1 cellular context compared by ENCODE assay signal in the genomic region with DNA sequence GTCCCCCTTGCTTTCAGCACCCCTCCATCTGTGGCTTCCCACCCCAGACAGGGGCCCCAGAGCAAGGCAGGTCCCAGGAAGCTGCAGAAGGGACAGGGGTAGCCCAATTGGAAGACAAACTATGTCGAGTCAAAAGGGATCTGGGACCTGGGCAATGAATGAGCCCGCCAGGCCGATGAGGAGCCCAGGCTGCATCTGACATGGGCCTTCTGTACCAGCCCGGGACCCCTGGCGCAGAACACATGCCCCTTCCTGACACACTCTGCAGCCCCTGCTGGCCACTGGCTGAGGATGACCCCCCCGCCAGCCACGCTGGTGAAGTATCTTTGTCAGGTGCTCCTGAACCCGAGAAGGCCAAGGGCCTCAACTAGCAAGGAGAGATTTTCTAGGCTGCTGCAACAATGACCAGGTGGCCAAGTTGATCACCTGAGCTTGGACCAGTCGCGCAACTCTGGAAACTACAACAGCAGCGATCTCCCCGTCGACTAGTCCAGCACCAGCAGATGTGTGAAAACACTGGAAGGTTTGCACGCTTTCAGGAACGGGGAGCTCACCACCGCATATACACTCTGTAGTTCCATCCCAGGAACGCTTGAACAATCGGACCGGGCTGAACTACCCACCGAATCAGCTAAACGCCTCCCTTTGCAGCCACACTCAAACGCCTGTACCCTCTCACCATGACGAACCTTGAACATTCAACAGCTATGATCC.
TF ChIP-seq lines count a peak whose summit lies in the region.

No MANE protein-coding gene starts in this region.

TF ChIP-seq in IMR-90, 13 proteins besides CTCF, POLR2A, EP300 and RAD21:
- TF ChIP-seq CHD1 (IDR thresholded peaks at IDR 0.05; ENCODE audit: low read depth, low read length) (no peak), BHLHE40 (IDR thresholded peaks at IDR 0.05; ENCODE audit: low read depth, low read length) (no peak), NFE2L2 (IDR thresholded peaks at IDR 0.05; ENCODE audit: low read depth, low read length) (no peak), MAZ (IDR thresholded peaks at IDR 0.05; ENCODE audit: borderline replicate concordance, low read depth, low read length) (no peak), MAFK (IDR thresholded peaks at IDR 0.05; ENCODE audit: low read depth, low read length) (no peak), MXI1 (IDR thresholded peaks at IDR 0.05; ENCODE audit: borderline replicate concordance, low read depth, low read length) (no peak), CEBPB (IDR thresholded peaks at IDR 0.05; ENCODE audit: low read depth, low read length) (no peak), FOS (IDR thresholded peaks at IDR 0.05; ENCODE audit: low read depth, low read length) (no peak), RCOR1 (IDR thresholded peaks at IDR 0.05; ENCODE audit: insufficient replicate concordance, low read length) (no peak), RFX5 (IDR thresholded peaks at IDR 0.05; ENCODE audit: low read depth, low read length) (no peak), SMC3 (IDR thresholded peaks at IDR 0.05; ENCODE audit: low read depth, low read length) (no peak)
- TF ChIP-seq, protein P1, sequence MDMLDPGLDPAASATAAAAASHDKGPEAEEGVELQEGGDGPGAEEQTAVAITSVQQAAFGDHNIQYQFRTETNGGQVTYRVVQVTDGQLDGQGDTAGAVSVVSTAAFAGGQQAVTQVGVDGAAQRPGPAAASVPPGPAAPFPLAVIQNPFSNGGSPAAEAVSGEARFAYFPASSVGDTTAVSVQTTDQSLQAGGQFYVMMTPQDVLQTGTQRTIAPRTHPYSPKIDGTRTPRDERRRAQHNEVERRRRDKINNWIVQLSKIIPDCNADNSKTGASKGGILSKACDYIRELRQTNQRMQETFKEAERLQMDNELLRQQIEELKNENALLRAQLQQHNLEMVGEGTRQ (IDR thresholded peaks at IDR 0.05; ENCODE audit: low read depth, low read length) = no peak
- TF ChIP-seq, protein P2, sequence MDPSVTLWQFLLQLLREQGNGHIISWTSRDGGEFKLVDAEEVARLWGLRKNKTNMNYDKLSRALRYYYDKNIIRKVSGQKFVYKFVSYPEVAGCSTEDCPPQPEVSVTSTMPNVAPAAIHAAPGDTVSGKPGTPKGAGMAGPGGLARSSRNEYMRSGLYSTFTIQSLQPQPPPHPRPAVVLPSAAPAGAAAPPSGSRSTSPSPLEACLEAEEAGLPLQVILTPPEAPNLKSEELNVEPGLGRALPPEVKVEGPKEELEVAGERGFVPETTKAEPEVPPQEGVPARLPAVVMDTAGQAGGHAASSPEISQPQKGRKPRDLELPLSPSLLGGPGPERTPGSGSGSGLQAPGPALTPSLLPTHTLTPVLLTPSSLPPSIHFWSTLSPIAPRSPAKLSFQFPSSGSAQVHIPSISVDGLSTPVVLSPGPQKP (IDR thresholded peaks at IDR 0.05; ENCODE audit: borderline replicate concordance, low read depth, low read length) = no peak
